In the genomic region with DNA sequence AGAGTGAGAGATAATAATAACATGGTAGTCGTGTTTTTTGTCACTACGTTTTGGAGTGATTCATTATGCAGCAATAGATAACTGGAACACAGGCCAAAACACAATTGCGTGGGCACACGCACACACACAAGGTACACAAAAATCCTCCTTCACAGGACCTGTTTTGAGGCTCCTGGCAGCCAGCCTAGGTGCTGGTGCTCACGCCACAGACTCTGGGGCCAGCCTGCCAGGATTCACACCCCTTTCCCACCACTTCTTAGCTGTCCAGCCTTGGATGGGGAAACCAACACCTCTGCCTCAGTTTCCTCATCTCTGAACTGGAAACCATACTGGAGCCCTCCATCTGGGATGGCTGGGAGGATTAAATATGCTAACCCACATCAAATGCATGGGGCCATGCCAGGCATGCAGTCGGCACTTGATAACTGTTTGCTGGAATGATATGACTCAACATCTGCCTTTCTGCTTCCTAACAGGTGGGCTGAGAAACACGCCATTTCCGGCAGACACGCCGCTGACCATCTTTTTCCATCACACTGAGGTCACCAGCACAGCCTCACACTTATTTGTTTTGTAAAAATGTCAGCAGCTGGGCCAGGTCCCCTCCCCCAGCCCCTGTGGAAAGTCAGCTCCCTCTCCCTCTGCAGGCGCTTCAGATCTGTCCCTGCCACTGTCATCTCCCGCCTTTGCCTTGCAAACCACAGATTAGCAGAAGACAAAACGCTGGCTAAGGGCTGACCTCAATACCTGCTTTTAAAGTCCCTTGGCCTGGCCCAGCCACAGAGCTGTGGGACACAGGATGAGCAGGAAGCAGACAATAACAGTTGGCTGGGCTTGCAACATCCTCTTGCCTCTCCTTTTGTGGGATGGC, we compare ENCODE assay signal across 8 cellular contexts.
DNase-seq lines count a peak whose midpoint lies in the region; TF ChIP-seq lines count a peak whose summit lies in the region.

No MANE protein-coding gene starts in this region.

- no peaks in the 10 kb centered on the region for H3K27me3 ChIP-seq in GM23248 (replicated peaks; ENCODE audit: insufficient read depth)

- no peaks in the 10 kb centered on the region for H3K79me2 ChIP-seq in GM23248 (ENCODE audit: insufficient read depth)

- TF ChIP-seq CTCF in GM12864 (IDR thresholded peaks at IDR 0.05; ENCODE audit: low read depth, low read length, missing control alignments) = no peak
- TF ChIP-seq CTCF in cardiac fibroblast (IDR thresholded peaks at IDR 0.05; ENCODE audit: low read depth, low read length) = no peak

- no peaks in the 10 kb centered on the region for H3K36me3 ChIP-seq in GM23248 (ENCODE audit: low read depth)

- H3K27ac ChIP-seq in GM23248 = no peak overlapping the region

- no peak overlapping the region for H3K9ac ChIP-seq in GM23248

- no peaks in the 10 kb centered on the region for H4K20me1 ChIP-seq in GM23248 (ENCODE audit: insufficient read depth)

- H2AFZ ChIP-seq in GM23248 = no peak overlapping the region

- H3F3A ChIP-seq in GM23248 (ENCODE audit: insufficient read depth) = no peaks in the 10 kb centered on the region

- H3K9me3 ChIP-seq in GM23248 (ENCODE audit: low read depth) = no peaks in the 10 kb centered on the region

- H3K4me3 ChIP-seq in GM12864 (ENCODE audit: low read depth, low read length) (no peak overlapping the region), GM23248 (no peak overlapping the region), cardiac fibroblast (replicated peaks in 1 of 2; ENCODE audit: low read depth in 2 of 2, low read length in 2 of 2) (no peak overlapping the region)

- peaks cover 8% of the 10 kb centered on the region; the same call in 1 of the 2 replicates for H3K4me1 ChIP-seq in GM23248 (ENCODE audit: insufficient read depth)

- no peak overlapping the region for H3K4me2 ChIP-seq in GM23248 (ENCODE audit: unreplicated experiment)

- H3K9me2 ChIP-seq in GM23248 (ENCODE audit: insufficient read depth) = no peaks in the 10 kb centered on the region

- WGBS in GM23248 (ENCODE audit: low coverage in 1 of 2, low lambda C conversion rate in 2 of 2, missing lambda C conversion rate in 2 of 2), 2 experiments = 34 to 35% methylated on average over 12 of the region's 13 CpGs

- peak; percentile 79 for DNase-seq in GM12864 (ENCODE audit: low read depth)
- DNase-seq in GM23248 = peak; percentile 65
- DNase-seq in LoVo (ENCODE audit: low spot score) = peak; percentile 4
- DNase-seq in UCSD-AML1 (lab: John Stamatoyannopoulos, UW; ENCODE audit: unreplicated experiment) = peak; percentile 58
- DNase-seq in cardiac fibroblast (ENCODE audit: low read depth in 2 of 2) = peak; percentile 75 to 84
- peak; percentile 55 for DNase-seq in pulmonary artery endothelial cell (ENCODE audit: low read depth, low spot score)
- no peak for DNase-seq in SW 1271 (lab: John Stamatoyannopoulos, UW)
- no peak for DNase-seq in NCI-H187 (lab: John Stamatoyannopoulos, UW)

- in situ Hi-C loops in GM23248 (cut with MboI) = no loop called here

Comparison
In these comparisons a context has a peak if more than half of its experiments do, and no peak if none do; other contexts are left out.
1. DNase-seq: peak in GM12864 (single experiment), GM23248 (single experiment), LoVo (single experiment), UCSD-AML1 (single experiment), cardiac fibroblast (2 of 2) and pulmonary artery endothelial cell (single experiment); none in SW 1271 (0 of 2) and NCI-H187 (0 of 2).